9 cellular contexts compared by ENCODE assay signal in genomic region chr1:2050482-2050792, GRCh38. TPM values are rescaled to one million over a fixed set of nuclear protein-coding genes. Genes with fewer than 3 reads are reported as not detected.
A peak's percentile ranks its signal among the peaks of the same experiment; 100 is the strongest.
DNase-seq lines count a peak whose midpoint lies in the region; ATAC-seq, FAIRE-seq and TF ChIP-seq lines count a peak whose summit lies in the region.
"Had no signal": no experiment of that assay in that cellular context is flagged by ENCODE, and none has a peak within 500 bp of the region (broad histone marks: within the 10 kb centered on the region; RNA-seq: fewer than 3 reads in every experiment).

No MANE protein-coding gene starts in this region.

- TF ChIP-seq CTCF in coronary artery (IDR thresholded peaks at IDR 0.05) (no peak), kidney (IDR thresholded peaks at IDR 0.05; ENCODE audit: borderline replicate concordance, extremely low read depth, insufficient read depth) (no peak)

- in situ Hi-C loops in Caki2 (cut with HindIII; ENCODE audit: low pct_unique_long_range_greater_than_20kb, low sequenced_read_pairs): no loop called here

- no peak for FAIRE-seq in kidney (lab: Jason Lieb, UNC)

- TF ChIP-seq RAD21 in Ishikawa (IDR thresholded peaks at IDR 0.05; ENCODE audit: low read depth): no peak

- H3K36me3 ChIP-seq in muscle layer of duodenum (ENCODE audit: control insufficient read depth in 1 of 2, insufficient read depth in 2 of 2, low read length in 2 of 2) (no peaks in the 10 kb centered on the region), kidney (ENCODE audit: control insufficient read depth in 1 of 2, insufficient read depth in 2 of 2, low read length in 2 of 2) (no peaks in the 10 kb centered on the region)

- H3K9ac ChIP-seq in kidney (ENCODE audit: low read length in 2 of 2): peak overlapping the region in 1 of 2 donors; percentile 65

- intact Hi-C loops in kidney (cut with DNase I): no loop called here

- H3K4me1 ChIP-seq in muscle layer of duodenum (ENCODE audit: control insufficient read depth in 1 of 2, insufficient read depth in 2 of 2, low read length in 2 of 2) (peaks cover 0 to 16% of the 10 kb centered on the region in 2 donors), kidney (ENCODE audit: control insufficient read depth in 1 of 2, insufficient read depth in 1 of 2, low read depth in 1 of 2, low read length in 2 of 2) (peaks cover 5 to 17% of the 10 kb centered on the region in 2 donors)

- peak overlapping the region; percentile 72 for H3K4me3 ChIP-seq in coronary artery
- peak overlapping the region; percentile 30 to 65 for H3K4me3 ChIP-seq in muscle layer of duodenum (ENCODE audit: low read depth in 1 of 2, low read length in 2 of 2)
- H3K4me3 ChIP-seq in kidney (ENCODE audit: low read length in 2 of 2): peak overlapping the region in 1 of 2 donors; percentile 68

- H3K9me3 ChIP-seq in muscle layer of duodenum (ENCODE audit: control insufficient read depth in 1 of 2, low read length in 2 of 2) (no peaks in the 10 kb centered on the region), kidney (ENCODE audit: control insufficient read depth in 1 of 2, low read length in 2 of 2) (no peaks in the 10 kb centered on the region)

- TF ChIP-seq EP300 in Ishikawa (IDR thresholded peaks at IDR 0.05; ENCODE audit: borderline replicate concordance): peak; percentile 32; the same call in 1 of the 2 replicates

- no peak overlapping the region for H3K27ac ChIP-seq in coronary artery
- H3K27ac ChIP-seq in muscle layer of duodenum (ENCODE audit: low read length): no peak overlapping the region
- peak overlapping the region in 1 of 2 donors; percentile 43 for H3K27ac ChIP-seq in kidney (ENCODE audit: low read depth in 2 of 2, low read length in 2 of 2)

- H3K27me3 ChIP-seq in muscle layer of duodenum (ENCODE audit: low read depth, low read length): peaks cover 20% of the 10 kb centered on the region

- peak; percentile 18 for DNase-seq in Caki2 (ENCODE audit: low read depth)
- DNase-seq in coronary artery (ENCODE audit: low spot score): no peak
- DNase-seq in kidney: no peak
- DNase-seq in stimulated activated CD4-positive, alpha-beta T cell treated with anti-CD3 and anti-CD28 coated beads, Interleukin-2, amount 100 ng/mL, for 24 hours: no peak
- DNase-seq: NCI-H446 had no signal

- ATAC-seq in GM18870 (IDR thresholded peaks at IDR 0.05; ENCODE audit: unreplicated experiment) (no peak), HG03139 (IDR thresholded peaks at IDR 0.05; ENCODE audit: unreplicated experiment) (no peak)

TF ChIP-seq in Ishikawa, 13 proteins besides CTCF, POLR2A, EP300 and RAD21:
- TF ChIP-seq TAF1 (IDR thresholded peaks at IDR 0.05; ENCODE audit: low read depth) (0 out of 2 replicates have a peak, but pooled peaks have one; percentile 24), YY1 (IDR thresholded peaks at IDR 0.05; ENCODE audit: low read depth) (peak; percentile 68), TCF12 (IDR thresholded peaks at IDR 0.05; ENCODE audit: low read depth) (no peak), TEAD4 (IDR thresholded peaks at IDR 0.05) (no peak), ZBTB7A (IDR thresholded peaks at IDR 0.05; ENCODE audit: low read depth) (no peak)

RNA-seq across cellular contexts. Expression of gene PRKCZ, which starts 0.2 kb away (rescaled TPM):
- total RNA-seq in Caki2 (2014; rRNA removed; shearing (Covaris generic); ENCODE audit: low replicate concordance): 36.2 and 60.4 TPM in 2 replicates
- total RNA-seq in kidney: 24.7 TPM
- 42.4 TPM for polyA plus RNA-seq in kidney (ENCODE audit: insufficient read depth, low read depth, low replicate concordance)

RNA-seq across cellular contexts. Expression of gene GABRD, which starts 31.3 kb away (rescaled TPM):
- 0.74 TPM in 1 of 2 replicates, not detected in the other for total RNA-seq in Caki2 (2014; rRNA removed; shearing (Covaris generic); ENCODE audit: low replicate concordance)
- total RNA-seq in kidney: 0.63 TPM
- polyA plus RNA-seq in kidney (ENCODE audit: insufficient read depth, low read depth, low replicate concordance): 1.1 TPM

RNA-seq across cellular contexts. Expression of gene CFAP74, which starts 46.9 kb away (rescaled TPM):
- not detected in 2 replicates for total RNA-seq in Caki2 (2014; rRNA removed; shearing (Covaris generic); ENCODE audit: low replicate concordance)
- total RNA-seq in kidney: not detected
- not detected for polyA plus RNA-seq in kidney (ENCODE audit: insufficient read depth, low read depth, low replicate concordance)
